Comparison of ENCODE assay signal across 25 cellular contexts in the genomic region with DNA sequence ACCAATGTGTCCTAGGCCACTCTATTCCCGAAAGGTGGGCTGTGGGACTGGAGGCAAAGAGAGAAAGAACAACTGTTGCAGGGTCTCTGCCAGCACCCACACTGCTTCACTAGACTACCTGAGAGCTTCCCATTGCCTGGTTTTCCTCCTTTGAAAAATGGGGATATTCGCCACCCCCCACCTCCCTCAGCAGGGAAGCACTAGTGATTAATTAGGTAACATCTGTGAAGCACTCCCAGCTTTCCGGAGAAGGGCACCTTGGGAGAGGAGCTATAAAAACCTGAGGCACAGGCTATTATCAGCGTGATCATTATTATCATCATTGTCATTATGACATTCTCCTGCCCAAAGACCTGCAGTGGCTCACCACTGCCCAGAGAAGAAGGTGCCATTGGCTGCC.
"Had no signal": no experiment of that assay in that cellular context is flagged by ENCODE, and none has a peak within 500 bp of the region (broad histone marks: within the 10 kb centered on the region; RNA-seq: fewer than 3 reads in every experiment).

No MANE protein-coding gene starts in this region.

- H3K9me3 Mint-ChIP-seq: activated CD8-positive, alpha-beta T cell treated with anti-CD3 and anti-CD28 coated beads for 36 hours; naive B cell; neural crest cell; type B pancreatic cell had no signal

- H3K27ac ChIP-seq: left lung, spleen, thoracic aorta, VCaP had no signal

- H3K36me3 Mint-ChIP-seq: activated CD8-positive, alpha-beta memory T cell treated with anti-CD3 and anti-CD28 coated beads, Interleukin-2, amount 10 ng/mL, durations not matched to agents 7 days and 5 days; naive B cell; type B pancreatic cell had no signal

- H3K4me3 ChIP-seq: left lung, lung, spleen, thoracic aorta had no signal

- H3K27ac Mint-ChIP-seq: activated CD4-positive, alpha-beta T cell treated with anti-CD3 and anti-CD28 coated beads, Interleukin-2, amount 10 ng/mL, durations not matched to agents 7 days and 5 days; activated CD8-positive, alpha-beta memory T cell treated with anti-CD3 and anti-CD28 coated beads, Interleukin-2, amount 10 ng/mL, durations not matched to agents 7 days and 5 days; activated CD8-positive, alpha-beta T cell treated with anti-CD3 and anti-CD28 coated beads for 36 hours; activated naive CD8-positive, alpha-beta T cell treated with anti-CD3 and anti-CD28 coated beads, Interleukin-2, amount 50 U/mL, for 24 hours; type B pancreatic cell had no signal

- H3K36me3 ChIP-seq: left lung, spleen, thoracic aorta had no signal

- H3K27me3 Mint-ChIP-seq: activated CD4-positive, alpha-beta T cell treated with anti-CD3 and anti-CD28 coated beads, Interleukin-2, amount 10 ng/mL, durations not matched to agents 7 days and 5 days; activated CD8-positive, alpha-beta memory T cell treated with anti-CD3 and anti-CD28 coated beads, Interleukin-2, amount 10 ng/mL, durations not matched to agents 7 days and 5 days; activated CD8-positive, alpha-beta T cell treated with anti-CD3 and anti-CD28 coated beads for 36 hours; activated naive CD8-positive, alpha-beta T cell treated with anti-CD3 and anti-CD28 coated beads, Interleukin-2, amount 50 U/mL, for 24 hours; naive B cell had no signal

- DNase-seq: activated CD4-positive, alpha-beta T cell treated with anti-CD3 and anti-CD28 coated beads, Interleukin-2, amount 10 ng/mL, durations not matched to agents 7 days and 5 days; activated CD4-positive, CD25-positive, alpha-beta regulatory T cell treated with anti-CD3 and anti-CD28 coated beads, Interleukin-2, amount 50 U/mL, for 72 hours; activated CD8-positive, alpha-beta memory T cell treated with anti-CD3 and anti-CD28 coated beads, Interleukin-2, amount 10 ng/mL, durations not matched to agents 7 days and 5 days; activated CD8-positive, alpha-beta T cell treated with anti-CD3 and anti-CD28 coated beads for 36 hours; activated effector memory CD4-positive, alpha-beta T cell treated with anti-CD3 and anti-CD28 coated beads, Interleukin-2, amount 50 U/mL, for 16 hours; activated naive CD4-positive, alpha-beta T cell treated with anti-CD3 and anti-CD28 coated beads, Interleukin-2, amount 50 U/mL, for 16 hours; activated naive CD8-positive, alpha-beta T cell treated with anti-CD3 and anti-CD28 coated beads, Interleukin-2, amount 50 U/mL, for 24 hours; activated T-cell treated with anti-CD3 and anti-CD28 coated beads for 4 hours; effector memory CD4-positive, alpha-beta T cell; foreskin melanocyte; glutamatergic neuron; hippocampal formation; kidney glomerular epithelial cell; left lung; naive B cell; posterior cingulate gyrus; retina; spleen; stimulated activated CD4-positive, alpha-beta T cell treated with anti-CD3 and anti-CD28 coated beads, Interleukin-4, amount 100 ng/mL, for 24 hours; stimulated activated naive CD4-positive, alpha-beta T cell treated with Interleukin-2 at 50 U/mL for 16 hours had no signal

- H3K9me3 ChIP-seq: left lung, spleen, thoracic aorta had no signal

- ATAC-seq: activated CD8-positive, alpha-beta memory T cell treated with anti-CD3 and anti-CD28 coated beads, Interleukin-2, amount 10 ng/mL, durations not matched to agents 7 days and 5 days; activated CD8-positive, alpha-beta T cell treated with anti-CD3 and anti-CD28 coated beads for 36 hours; activated naive CD8-positive, alpha-beta T cell treated with anti-CD3 and anti-CD28 coated beads, Interleukin-2, amount 50 U/mL, for 24 hours; left lung had no signal

- H3K4me3 Mint-ChIP-seq: activated CD4-positive, alpha-beta T cell treated with anti-CD3 and anti-CD28 coated beads, Interleukin-2, amount 10 ng/mL, durations not matched to agents 7 days and 5 days; activated CD8-positive, alpha-beta memory T cell treated with anti-CD3 and anti-CD28 coated beads, Interleukin-2, amount 10 ng/mL, durations not matched to agents 7 days and 5 days; activated CD8-positive, alpha-beta T cell treated with anti-CD3 and anti-CD28 coated beads for 36 hours; activated naive CD8-positive, alpha-beta T cell treated with anti-CD3 and anti-CD28 coated beads, Interleukin-2, amount 50 U/mL, for 24 hours; naive B cell; neural crest cell; type B pancreatic cell had no signal

- H3K27me3 ChIP-seq: left lung, spleen had no signal
